11 cellular contexts compared by ENCODE assay signal in the genomic region with DNA sequence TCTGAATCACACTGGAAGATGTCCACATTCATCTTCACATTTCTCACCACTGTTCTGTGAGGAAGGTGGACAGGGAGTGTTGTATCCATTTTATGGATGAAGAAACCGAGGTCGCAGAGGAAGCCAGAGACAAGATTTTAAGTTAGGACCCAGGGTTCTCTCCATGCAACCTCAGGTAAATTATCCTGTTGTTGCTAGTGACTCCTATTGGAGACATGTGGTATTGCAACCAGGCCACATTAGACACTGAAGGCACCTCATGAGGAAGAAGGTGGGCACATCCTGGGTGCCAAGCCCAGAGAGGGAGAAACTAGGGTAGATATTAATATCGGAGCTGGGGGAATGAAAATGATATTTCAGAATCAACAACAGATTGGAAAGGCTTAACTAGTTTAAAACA. TPM values are rescaled to one million over a fixed set of nuclear protein-coding genes. Genes with fewer than 3 reads are reported as not detected.
DNase-seq lines count a peak whose midpoint lies in the region; ATAC-seq and TF ChIP-seq lines count a peak whose summit lies in the region.
"Had no signal": no experiment of that assay in that cellular context is flagged by ENCODE, and none has a peak within 500 bp of the region (broad histone marks: within the 10 kb centered on the region; RNA-seq: fewer than 3 reads in every experiment).

No MANE protein-coding gene starts in this region.

- H2AFZ ChIP-seq in OCI-LY3 (ENCODE audit: low read depth, low read length): no peak overlapping the region

- H3K27ac ChIP-seq in cardiac muscle cell: no peak overlapping the region
- H3K27ac ChIP-seq in heart left ventricle: no peak overlapping the region
- H3K27ac ChIP-seq in OCI-LY3 (ENCODE audit: low read length): no peak overlapping the region
- H3K27ac ChIP-seq in upper lobe of right lung: no peak overlapping the region
- H3K27ac ChIP-seq: dorsolateral prefrontal cortex had no signal

- H3K9me3 ChIP-seq in cardiac muscle cell (ENCODE audit: low read depth): no peaks in the 10 kb centered on the region
- H3K9me3 ChIP-seq in heart left ventricle: peaks cover 0 to 10% (median 3%) of the 10 kb centered on the region in 12 donors
- peaks cover 5% of the 10 kb centered on the region; the same call in 1 of the 2 replicates for H3K9me3 ChIP-seq in OCI-LY3 (ENCODE audit: insufficient read depth, low read length)
- H3K9me3 ChIP-seq in upper lobe of right lung: peaks cover 9% of the 10 kb centered on the region

- 95 to 99% (median 97%) methylated on average over 3 of the region's 3 CpGs for WGBS in heart left ventricle, 4 donors

- no peaks in the 10 kb centered on the region for H3K36me3 ChIP-seq in cardiac muscle cell
- no peaks in the 10 kb centered on the region for H3K36me3 ChIP-seq in heart left ventricle
- no peaks in the 10 kb centered on the region for H3K36me3 ChIP-seq in OCI-LY3 (replicated peaks; ENCODE audit: low read depth, low read length)
- no peaks in the 10 kb centered on the region for H3K36me3 ChIP-seq in upper lobe of right lung

- H3K79me2 ChIP-seq in OCI-LY3 (ENCODE audit: low read length): no peaks in the 10 kb centered on the region

- H3K4me1 ChIP-seq in cardiac muscle cell (ENCODE audit: low read depth): no peaks in the 10 kb centered on the region
- H3K4me1 ChIP-seq in heart left ventricle: peaks cover 0 to 8% (median 0%) of the 10 kb centered on the region in 12 donors
- H3K4me1 ChIP-seq in OCI-LY3 (ENCODE audit: low read length): no peaks in the 10 kb centered on the region
- no peaks in the 10 kb centered on the region for H3K4me1 ChIP-seq in upper lobe of right lung

- no peaks in the 10 kb centered on the region for H4K20me1 ChIP-seq in OCI-LY3 (ENCODE audit: insufficient read depth, low read length)

- H3K27me3 ChIP-seq in cardiac muscle cell: peaks cover 15% of the 10 kb centered on the region
- H3K27me3 ChIP-seq in heart left ventricle: peaks cover 3 to 35% (median 15%) of the 10 kb centered on the region in 9 donors
- peaks cover 14% of the 10 kb centered on the region for H3K27me3 ChIP-seq in OCI-LY3 (ENCODE audit: low read depth, low read length)
- peaks cover 18% of the 10 kb centered on the region for H3K27me3 ChIP-seq in upper lobe of right lung

- no peak for TF ChIP-seq POLR2A in heart left ventricle (IDR thresholded peaks at IDR 0.05)

- H3K4me2 ChIP-seq in OCI-LY3 (ENCODE audit: low read length): no peak overlapping the region

- DNase-seq in cardiac muscle cell (ENCODE audit: low read depth in 1 of 2, low spot score in 1 of 2): no peak
- no peak for DNase-seq in heart left ventricle
- peak; percentile 8 for DNase-seq in fibroblast of mammary gland (ENCODE audit: low read depth)
- DNase-seq in upper lobe of right lung: no peak
- DNase-seq in activated CD4-positive, CD25-positive, alpha-beta regulatory T cell treated with anti-CD3 and anti-CD28 coated beads, Interleukin-2, amount 50 U/mL, for 72 hours: no peak
- no peak for DNase-seq in NCI-H526 treated with DMSO at 0.1 percent for 48 hours (lab: John Stamatoyannopoulos, UW)
- DNase-seq: occipital lobe had no signal

- TF ChIP-seq CTCF in cardiac muscle cell (IDR thresholded peaks at IDR 0.05; ENCODE audit: low read depth, low read length) (peak; percentile 59), heart left ventricle (IDR thresholded peaks at IDR 0.05) (peak in 6 of 12 donors; percentile 13 to 46 (median 28)), OCI-LY3 (IDR thresholded peaks at IDR 0.05; ENCODE audit: low read depth, low read length) (peak; percentile 50), fibroblast of mammary gland (conservative IDR thresholded peaks at IDR 0.05; ENCODE audit: control insufficient read depth, insufficient read depth, low read depth, low read length) (peak; percentile 58), upper lobe of right lung (IDR thresholded peaks at IDR 0.05) (peak; percentile 43)

- no peak overlapping the region for H3K9ac ChIP-seq in OCI-LY3 (ENCODE audit: low read length)

- ATAC-seq in heart left ventricle (no peak), upper lobe of right lung (no peak), HG02840 (IDR thresholded peaks at IDR 0.05; ENCODE audit: low FRiP score, unreplicated experiment) (no peak)

- H3K4me3 ChIP-seq in cardiac muscle cell (no peak overlapping the region), heart left ventricle (no peak overlapping the region), OCI-LY3 (ENCODE audit: low read length) (no peak overlapping the region), fibroblast of mammary gland (ENCODE audit: control insufficient read depth, low read depth, low read length) (no peak overlapping the region), upper lobe of right lung (no peak overlapping the region)
- H3K4me3 ChIP-seq: dorsolateral prefrontal cortex had no signal

- intact Hi-C loops in heart left ventricle (cut with DNase I): loop anchor here (2.0 to 10.0 kb wide), 9 partner anchors 79 to 162 kb away; a partner anchor contains a TSS
- intact Hi-C loops in upper lobe of right lung (cut with DNase I): loop anchor here (10.0 kb wide), 2 partner anchors 102 to 152 kb away; no protein-coding TSS in a partner anchor

RNA-seq across cellular contexts. Expression of a gene that starts 8.5 kb away (rescaled TPM):
- total RNA-seq in cardiac muscle cell: not detected in 2 replicates
- polyA plus RNA-seq in cardiac muscle cell: 0.33 TPM in 1 of 2 replicates, not detected in the other
- 1 to 10 TPM in 2 of 9 donors, under 1 TPM in 7; 0.19 to 1.4 (median 0.81) TPM for total RNA-seq in heart left ventricle
- under 1 TPM; 0.53 TPM for polyA plus RNA-seq in heart left ventricle
- 2.0 TPM for total RNA-seq in upper lobe of right lung
- total RNA-seq: activated T-helper 2 cell treated with anti-CD3 and anti-CD28 coated beads, Interferon-gamma antibody, Interleukin-2, Interleukin-4, amounts not matched to agents 10 μg/mL and 5 μg/mL and 100 μg/mL, durations not matched to agents 14 hours and 24 hours and 36 hours; occipital lobe had no signal

RNA-seq across cellular contexts. Expression of a gene that starts 24.3 kb away (rescaled TPM):
- total RNA-seq in cardiac muscle cell (5.1 and 7.3 TPM in 2 replicates), heart left ventricle (1 to 10 TPM in 6 of 9 donors, under 1 TPM in 3; 0.32 to 2.2 (median 1.2) TPM), upper lobe of right lung (3.3 TPM)
- polyA plus RNA-seq in cardiac muscle cell (5.8 and 7.3 TPM in 2 replicates), heart left ventricle (under 1 TPM; 0.50 to 0.79 TPM)
